Comparison of ENCODE assay signal across 1 cellular context in genomic region chr7:1243290-1243963, GRCh38.
TF ChIP-seq lines count a peak whose summit lies in the region.

No MANE protein-coding gene starts in this region.

TF ChIP-seq in endothelial cell of umbilical vein, 7 proteins besides CTCF, POLR2A, EP300 and RAD21:
- peak; percentile 52 for TF ChIP-seq EZH2 (IDR thresholded peaks at IDR 0.05; ENCODE audit: borderline replicate concordance, low read depth, low read length, severe bottlenecking)
- TF ChIP-seq MYC (IDR thresholded peaks at IDR 0.05; ENCODE audit: low read depth, low read length), result no peak
